In the genomic region with DNA sequence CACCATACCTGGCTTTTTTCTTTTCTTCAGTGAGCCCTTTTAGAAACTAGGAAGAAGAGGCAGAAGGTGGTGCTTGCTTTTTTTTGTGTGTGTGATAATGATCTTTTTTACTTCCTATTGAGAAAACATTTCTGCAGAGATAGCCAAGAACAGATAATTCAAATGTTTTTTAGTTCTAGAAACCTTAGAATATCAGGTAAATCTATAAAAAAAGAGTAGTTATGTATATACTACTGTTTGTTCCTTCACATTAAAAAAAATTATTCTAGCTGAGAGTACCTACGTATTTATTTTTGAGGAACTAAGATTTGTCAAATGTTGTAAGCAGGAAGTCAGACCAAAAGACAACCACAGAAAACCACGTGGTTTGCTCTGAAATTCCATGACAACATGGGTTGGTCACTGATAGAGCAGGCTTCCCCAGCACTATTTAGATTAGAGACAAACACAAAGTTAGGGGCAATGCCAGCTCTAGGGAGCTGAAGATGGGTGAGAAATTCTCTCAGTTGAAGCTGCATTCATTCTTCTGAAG, we compare ENCODE assay signal across 7 cellular contexts. TPM values are rescaled to one million over a fixed set of nuclear protein-coding genes. Genes with fewer than 3 reads are reported as not detected.
DNase-seq lines count a peak whose midpoint lies in the region; ATAC-seq, FAIRE-seq and TF ChIP-seq lines count a peak whose summit lies in the region.

No MANE protein-coding gene starts in this region.

- CTCF ChIA-PET in K562 (lab: Yijun Ruan, JAX; ENCODE audit: low intra/inter-chr PET ratio), result no interaction called here

- no peak overlapping the region for H2BK120ac ChIP-seq in H9 (ENCODE audit: low read depth, low read length, poor library complexity, severe bottlenecking)

- no peak overlapping the region for H3K4me3 Mint-ChIP-seq in H9

- H3K9ac ChIP-seq in K562 (ENCODE audit: insufficient read depth in 1 of 2, low read depth in 2 of 2, low read length in 2 of 2) (peak overlapping the region in 1 of 2 experiments; percentile 10; a peak in 1 of 4 replicates), H9 (ENCODE audit: extremely low read depth, insufficient read length, low read length) (no peak overlapping the region)

- TF ChIP-seq RAD21 in K562 (CRISPR knock-in tag; conservative IDR thresholded peaks at IDR 0.05 in 1 of 2, IDR thresholded peaks at IDR 0.05 in 1 of 2), result no peak

- H3K18ac ChIP-seq in H9 (ENCODE audit: insufficient read length, low read depth, low read length), result no peak overlapping the region

- H4K91ac ChIP-seq in H9 (ENCODE audit: insufficient read length, low read depth, low read length), result no peak overlapping the region

- no peak overlapping the region for H3T11ph ChIP-seq in H9 (ENCODE audit: low read length)

- peaks cover 13 to 65% (median 58%) of the 10 kb centered on the region in 3 experiments; a peak in 6 of 7 replicates for H3K36me3 Mint-ChIP-seq in H9 (ENCODE audit: insufficient read depth in 1 of 3, low read depth in 3 of 3)

- peak overlapping the region; percentile 13; the same call in 1 of the 2 replicates for H3K4me2 ChIP-seq in K562 (ENCODE audit: insufficient read depth, low read length)
- no peak overlapping the region for H3K4me2 ChIP-seq in H9 (ENCODE audit: insufficient read depth, insufficient read length, low read length)

- no peak overlapping the region for H2BK12ac ChIP-seq in H9 (ENCODE audit: insufficient read length, low read depth, low read length)

- H3K79me2 ChIP-seq in K562 (ENCODE audit: control insufficient read depth, insufficient read depth, low read length) (no peaks in the 10 kb centered on the region), H9 (ENCODE audit: insufficient read depth, low read length) (no peaks in the 10 kb centered on the region)

- intact Hi-C loops in K562 (cut with micrococcal nuclease), result no loop called here

- in situ Hi-C loops in SK-MEL-5 (cut with HindIII; ENCODE audit: low pct_unique_long_range_greater_than_20kb, low sequenced_read_pairs) (no loop called here), K562 (cut with MboI) (no loop called here)

- H3K36me3 ChIP-seq in K562 (ENCODE audit: control insufficient read depth, insufficient read depth, low read length) (peaks cover 74% of the 10 kb centered on the region), BE2C (peaks cover 28% of the 10 kb centered on the region)

- no peak overlapping the region for H4K8ac ChIP-seq in H9 (replicated peaks; ENCODE audit: insufficient read length, low read depth, low read length)

- DNase-seq in SK-MEL-5 (ENCODE audit: low read depth, low spot score) (peak; percentile 32), K562 (ENCODE audit: extremely low read depth in 1 of 4, low spot score in 3 of 4) (peak in 2 of 4 experiments; percentile 49 to 65), omental fat pad (ENCODE audit: low spot score) (no peak), BE2C (no peak), H9 (no peak)

- no peak; the same call in 1 of the 2 replicates for TF ChIP-seq EP300 in K562 (IDR thresholded peaks at IDR 0.05; ENCODE audit: low read length)

- no peaks in the 10 kb centered on the region for H3K4me1 Mint-ChIP-seq in H9

- ATAC-seq in GM19023 (IDR thresholded peaks at IDR 0.05; ENCODE audit: unreplicated experiment), result peak; percentile 70
- peak; percentile 83 for ATAC-seq in HG03060 (IDR thresholded peaks at IDR 0.05; ENCODE audit: low read depth, unreplicated experiment)
- ATAC-seq in K562, result peak; percentile 91
- peak; percentile 41 for ATAC-seq in omental fat pad (ENCODE audit: low FRiP score)

- peak overlapping the region; percentile 66 for H3K27ac ChIP-seq in K562 (ENCODE audit: extremely low read depth, low read depth, low read length)
- no peak overlapping the region for H3K27ac ChIP-seq in H9 (ENCODE audit: insufficient read length, low read depth, low read length)

- no peak overlapping the region for H2BK15ac ChIP-seq in H9 (ENCODE audit: low read depth, low read length)

- H4K5ac ChIP-seq in H9 (ENCODE audit: insufficient read length, low read depth, low read length), result no peak overlapping the region

- H2BK20ac ChIP-seq in H9 (ENCODE audit: low read depth, low read length, poor library complexity, severe bottlenecking), result no peak overlapping the region

- H3K23me2 ChIP-seq in H9 (ENCODE audit: insufficient read length, low read depth, low read length, poor library complexity, severe bottlenecking), result no peaks in the 10 kb centered on the region

- 0% methylated on average over 2 of the region's 2 CpGs for WGBS in K562 (ENCODE audit: insufficient coverage, low coverage, missing lambda C conversion rate)
- no CpG with 5 or more reads among the region's 2 CpGs for WGBS in H9 (ENCODE audit: extremely low coverage, insufficient read length, low lambda C conversion rate)

- H3K4me3 ChIP-seq in K562 (no peak overlapping the region), BE2C (ENCODE audit: low read depth, low read length) (no peak overlapping the region)

- H3K27ac Mint-ChIP-seq in H9, result no peak overlapping the region

- H3K14ac ChIP-seq in H9 (ENCODE audit: insufficient read depth, low read length), result no peak overlapping the region

- TF ChIP-seq CTCF in K562 (IDR thresholded peaks at IDR 0.05 in 2 of 3, conservative IDR thresholded peaks at IDR 0.05 in 1 of 3; ENCODE audit: insufficient read depth in 2 of 3, low read depth in 1 of 3, low read length in 3 of 3) (no peak), omental fat pad (IDR thresholded peaks at IDR 0.05) (no peak), BE2C (IDR thresholded peaks at IDR 0.05; ENCODE audit: low read depth, low read length) (no peak), H9 (conservative IDR thresholded peaks at IDR 0.05) (no peak)

- POLR2A ChIA-PET in K562 (lab: Yijun Ruan, JAX), result interaction anchor here (0.6 to 2.1 kb wide), 2 partner anchors 9 to 368 kb away, joined by 3 to 8 read pairs; no protein-coding TSS in a partner anchor

- no peak overlapping the region for H3K56ac ChIP-seq in H9 (ENCODE audit: insufficient read length, low read depth, low read length)

- no peak overlapping the region for H3K23ac ChIP-seq in H9 (ENCODE audit: insufficient read length, low read depth, low read length)

- no peaks in the 10 kb centered on the region for H3K9me3 Mint-ChIP-seq in H9

- no peaks in the 10 kb centered on the region for H3K9me3 ChIP-seq in K562 (replicated peaks; ENCODE audit: control insufficient read depth, insufficient read depth, low read depth, low read length)
- H3K9me3 ChIP-seq in BE2C, result no peaks in the 10 kb centered on the region
- no peaks in the 10 kb centered on the region for H3K9me3 ChIP-seq in H9 (ENCODE audit: control insufficient read depth, low read depth, low read length)

- H3K4me1 ChIP-seq in K562 (replicated peaks in 1 of 2; ENCODE audit: control insufficient read depth in 2 of 2, insufficient read depth in 2 of 2, low read length in 2 of 2), result peaks cover 11 to 15% of the 10 kb centered on the region in 2 experiments; a peak in 4 of 5 replicates
- no peaks in the 10 kb centered on the region for H3K4me1 ChIP-seq in BE2C
- no peaks in the 10 kb centered on the region for H3K4me1 ChIP-seq in H9 (ENCODE audit: insufficient read depth, low read length)

- peak; percentile 84 for FAIRE-seq in K562 (lab: Jason Lieb, UNC)

- no peaks in the 10 kb centered on the region for H3K27me3 Mint-ChIP-seq in H9 (ENCODE audit: low read depth)

- BruUV-seq in K562 (replicated peaks; lab: Mats Ljungman, UMichigan), result no TSS peak

- H3K9me1 ChIP-seq in K562 (ENCODE audit: control insufficient read depth, insufficient read depth, low read length), result no peaks in the 10 kb centered on the region

- H2AFZ ChIP-seq in K562 (ENCODE audit: low read depth, low read length) (peak overlapping the region; percentile 29; the same call in 1 of the 2 replicates), H9 (ENCODE audit: low read length) (no peak overlapping the region)

- TF ChIP-seq POLR2A in K562 (conservative IDR thresholded peaks at IDR 0.05), result no peak

- no peak overlapping the region for H2AK5ac ChIP-seq in H9 (ENCODE audit: insufficient read length, low read length)

- no peak overlapping the region for H3K4ac ChIP-seq in H9 (ENCODE audit: low read depth, low read length)

- H3K27me3 ChIP-seq in K562 (ENCODE audit: control insufficient read depth in 2 of 2, insufficient read depth in 2 of 2, low read length in 2 of 2) (no peaks in the 10 kb centered on the region), BE2C (no peaks in the 10 kb centered on the region), H9 (ENCODE audit: insufficient read depth, low read length) (no peaks in the 10 kb centered on the region)

- no peaks in the 10 kb centered on the region for H4K20me1 ChIP-seq in K562 (replicated peaks; ENCODE audit: control insufficient read depth, insufficient read depth, low read length)
- no peaks in the 10 kb centered on the region for H4K20me1 ChIP-seq in H9 (ENCODE audit: control insufficient read depth, insufficient read depth, insufficient read length)

- H2BK5ac ChIP-seq in H9 (ENCODE audit: insufficient read length, low read length), result no peak overlapping the region

- H3K79me1 ChIP-seq in H9 (ENCODE audit: insufficient read depth, low read depth, low read length, poor library complexity, severe bottlenecking), result no peaks in the 10 kb centered on the region

RNA-seq across cellular contexts. Expression of a gene that starts 12.8 kb away (rescaled TPM):
- 31.4 and 34.4 TPM in 2 replicates for total RNA-seq in SK-MEL-5 (2014; rRNA removed; shearing (Covaris generic))
- 26.5 and 33.6 TPM in 2 replicates for polyA plus RNA-seq in SK-MEL-5 (2015; cell fraction: cytosol; rRNA removed)
- 34.6 and 44.3 TPM in 2 replicates for polyA plus RNA-seq in SK-MEL-5 (2015; cell fraction: nucleus; rRNA removed)
- 54.9 and 167 TPM in 2 replicates for total RNA-seq in K562 (2011; cell fraction: chromatin; rRNA removed; ENCODE audit: low replicate concordance)
- total RNA-seq in K562 (2011; cell fraction: nucleolus; rRNA removed), result 25.5 and 35.5 TPM in 2 replicates
- total RNA-seq in K562 (2011; cell fraction: nucleoplasm; rRNA removed), result 67.2 and 90.2 TPM in 2 replicates
- total RNA-seq in K562 (2014; rRNA removed), result 17.1 and 19.8 TPM in 2 replicates
- total RNA-seq in K562 (2014; rRNA removed; fragmentation: Illumina TruSeq; extraction: Trizol), result 30.6 and 33.8 TPM in 2 replicates
- 27.6 and 30.4 TPM in 2 replicates for total RNA-seq in K562 (2015; rRNA removed; fragmentation: Illumina TruSeq; extraction: Trizol)
- 27.4 and 27.5 TPM in 2 replicates for total RNA-seq in K562 (2021)
- 22.7 and 29.7 TPM in 2 replicates for polyA plus RNA-seq in K562 (2011; rRNA removed)
- 7.7 and 11.9 TPM in 2 replicates for polyA plus RNA-seq in K562 (2011; cell fraction: cytosol; rRNA removed)
- polyA plus RNA-seq in K562 (2011; cell fraction: nucleus; rRNA removed), result 23.9 and 27.6 TPM in 2 replicates
- 12.6 and 13.5 TPM in 2 replicates for polyA plus RNA-seq in K562 (2012)
- 20.3 and 22.2 TPM in 2 replicates for polyA plus RNA-seq in K562 (2014; fragmentation: Illumina TruSeq; extraction: Trizol)
- 10 to 100 TPM; 11.9 to 12.0 TPM for polyA plus RNA-seq in K562 (2014; fragmentation: Nextera tagmentation; extraction: Ambion mirVana)
- 16.7 and 19.0 TPM in 2 replicates for polyA plus RNA-seq in K562 (2014; rRNA removed)
- polyA minus RNA-seq in K562 (2011; rRNA and poly(A)+ RNA removed), result 47.4 and 53.4 TPM in 2 replicates
- 10.5 and 13.9 TPM in 2 replicates for polyA minus RNA-seq in K562 (2011; cell fraction: cytosol; rRNA and poly(A)+ RNA removed)
- polyA minus RNA-seq in K562 (2011; cell fraction: nucleus; rRNA and poly(A)+ RNA removed), result 34.6 and 48.3 TPM in 2 replicates
- total RNA-seq in omental fat pad, result 10 to 100 TPM; 26.4 to 51.9 (median 38.6) TPM
- 12.8 TPM for polyA plus RNA-seq in BE2C (2012; ENCODE audit: insufficient read depth, insufficient read length, low read depth)
- 41.3 and 43.0 TPM in 2 replicates for total RNA-seq in H9 (2021)

RNA-seq across cellular contexts. Expression of a gene that starts 19.0 kb away (rescaled TPM):
- 41.5 and 41.8 TPM in 2 replicates for total RNA-seq in SK-MEL-5 (2014; rRNA removed; shearing (Covaris generic))
- polyA plus RNA-seq in SK-MEL-5 (2015; cell fraction: cytosol; rRNA removed), result 46.3 and 57.0 TPM in 2 replicates
- 18.2 and 25.6 TPM in 2 replicates for polyA plus RNA-seq in SK-MEL-5 (2015; cell fraction: nucleus; rRNA removed)
- 7.3 and 11.7 TPM in 2 replicates for total RNA-seq in K562 (2011; cell fraction: chromatin; rRNA removed; ENCODE audit: low replicate concordance)
- 10.5 and 10.8 TPM in 2 replicates for total RNA-seq in K562 (2011; cell fraction: nucleolus; rRNA removed)
- 13.0 and 16.9 TPM in 2 replicates for total RNA-seq in K562 (2011; cell fraction: nucleoplasm; rRNA removed)
- total RNA-seq in K562 (2014; rRNA removed) (41.7 and 49.7 TPM in 2 replicates), K562 (2014; rRNA removed; fragmentation: Illumina TruSeq; extraction: Trizol) (30.9 and 31.7 TPM in 2 replicates), K562 (2015; rRNA removed; fragmentation: Illumina TruSeq; extraction: Trizol) (30.3 and 31.4 TPM in 2 replicates), K562 (2021) (41.3 and 43.4 TPM in 2 replicates), omental fat pad (10 to 100 TPM in 3 of 4 donors, 1 to 10 TPM in 1; 9.1 to 23.9 (median 12.1) TPM), H9 (2021) (37.5 and 40.1 TPM in 2 replicates)
- polyA plus RNA-seq in K562 (2011; rRNA removed) (49.1 and 56.0 TPM in 2 replicates), K562 (2014; fragmentation: Illumina TruSeq; extraction: Trizol) (62.6 and 69.4 TPM in 2 replicates), K562 (2014; fragmentation: Nextera tagmentation; extraction: Ambion mirVana) (10 to 100 TPM; 18.1 to 32.6 TPM), K562 (2014; rRNA removed) (44.8 and 50.6 TPM in 2 replicates)
- polyA plus RNA-seq in K562 (2011; cell fraction: cytosol; rRNA removed), result 50.8 and 67.9 TPM in 2 replicates
- 34.3 and 45.6 TPM in 2 replicates for polyA plus RNA-seq in K562 (2011; cell fraction: nucleus; rRNA removed)
- polyA plus RNA-seq in K562 (2012), result 34.8 and 51.5 TPM in 2 replicates
- 24.5 and 32.5 TPM in 2 replicates for polyA minus RNA-seq in K562 (2011; rRNA and poly(A)+ RNA removed)
- 15.4 and 19.2 TPM in 2 replicates for polyA minus RNA-seq in K562 (2011; cell fraction: cytosol; rRNA and poly(A)+ RNA removed)
- 7.7 and 9.7 TPM in 2 replicates for polyA minus RNA-seq in K562 (2011; cell fraction: nucleus; rRNA and poly(A)+ RNA removed)
- 48.2 TPM for polyA plus RNA-seq in BE2C (2012; ENCODE audit: insufficient read depth, insufficient read length, low read depth)

Comparison
In these comparisons a context has a peak if more than half of its experiments do, and no peak if none do; other contexts are left out.
1. ATAC-seq: peak in every context shown above with its lines; median percentile 91 in K562; 83 in HG03060; 70 in GM19023; 41 in omental fat pad.